21 cellular contexts compared by ENCODE assay signal in the genomic region with DNA sequence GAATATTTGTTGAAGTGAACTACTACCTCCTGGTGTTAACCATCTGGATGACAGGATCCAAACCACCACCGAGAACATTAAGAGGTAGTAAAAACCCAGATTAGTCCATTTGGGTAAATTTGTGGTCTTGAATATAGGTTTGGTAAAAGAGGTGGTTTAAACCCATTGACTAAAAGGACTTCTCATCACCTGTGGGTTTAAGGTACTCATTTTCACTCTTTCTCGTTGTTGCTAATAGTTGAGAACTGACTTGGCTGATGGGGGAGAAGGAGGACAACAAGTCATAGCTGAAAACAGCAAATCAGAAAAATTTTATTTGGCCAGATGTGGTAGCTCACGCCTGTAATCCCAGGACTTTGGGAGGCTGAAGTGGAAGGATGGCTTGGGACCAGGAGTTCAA.
"Had no signal": no experiment of that assay in that cellular context is flagged by ENCODE, and none has a peak within 500 bp of the region (broad histone marks: within the 10 kb centered on the region; RNA-seq: fewer than 3 reads in every experiment).

No MANE protein-coding gene starts in this region.

- H3K9me3 Mint-ChIP-seq: activated T-helper 2 cell treated with anti-CD3 and anti-CD28 coated beads, Interferon-gamma antibody, Interleukin-2, Interleukin-4, amounts not matched to agents 10 μg/mL and 5 μg/mL and 100 μg/mL, durations not matched to agents 14 hours and 24 hours and 36 hours; brain; central memory CD8-positive, alpha-beta T cell; immature natural killer cell; nephron; T-helper 1 cell treated with Interleukin-12 subunit alpha and Interleukin-12 subunit beta and Interleukin-4 antibody, amounts not matched to agents 30 μg/mL and 1 μg/mL, for 36 hours had no signal

- H3K9me3 ChIP-seq: heart left ventricle, thoracic aorta, upper lobe of right lung had no signal

- H3K4me1 Mint-ChIP-seq: brain, nephron had no signal

- H3K27ac ChIP-seq: thoracic aorta, upper lobe of right lung, WERI-Rb-1 had no signal

- H3K4me3 ChIP-seq: heart left ventricle, thoracic aorta, upper lobe of right lung had no signal

- H3K27me3 ChIP-seq: heart left ventricle, upper lobe of right lung had no signal

- H3K4me1 ChIP-seq: upper lobe of right lung had no signal

- H3K27ac Mint-ChIP-seq: activated T-helper 2 cell treated with anti-CD3 and anti-CD28 coated beads, Interferon-gamma antibody, Interleukin-2, Interleukin-4, amounts not matched to agents 10 μg/mL and 5 μg/mL and 100 μg/mL, durations not matched to agents 14 hours and 24 hours and 36 hours; brain; nephron; progenitor cell of endocrine pancreas; T-helper 1 cell treated with Interleukin-12 subunit alpha and Interleukin-12 subunit beta and Interleukin-4 antibody, amounts not matched to agents 30 μg/mL and 1 μg/mL, for 36 hours had no signal

- H3K27me3 Mint-ChIP-seq: brain; central memory CD8-positive, alpha-beta T cell; progenitor cell of endocrine pancreas had no signal

- ATAC-seq: heart left ventricle, right cardiac atrium, upper lobe of right lung had no signal

- DNase-seq: activated CD4-positive, alpha-beta T cell treated with anti-CD3 and anti-CD28 coated beads, Interleukin-2, amount 50 U/mL, for 1 hour; activated naive CD4-positive, alpha-beta T cell treated with anti-CD3 and anti-CD28 coated beads, Interleukin-2, amount 50 U/mL, for 16 hours; effector memory CD4-positive, alpha-beta T cell; foreskin melanocyte; heart left ventricle; immature natural killer cell; nucleus accumbens; right cardiac atrium; SIG-M5; small intestine; stimulated activated CD4-positive, alpha-beta T cell treated with anti-CD3 and anti-CD28 coated beads, Interleukin-4, amount 100 ng/mL, for 4 hours; stimulated activated CD8-positive, alpha-beta memory T cell treated with anti-CD3 and anti-CD28 coated beads, Interleukin-4, amount 100 ng/mL, for 48 hours; upper lobe of right lung; WERI-Rb-1 had no signal

- H3K4me3 Mint-ChIP-seq: brain; central memory CD8-positive, alpha-beta T cell; immature natural killer cell; nephron; T-helper 1 cell treated with Interleukin-12 subunit alpha and Interleukin-12 subunit beta and Interleukin-4 antibody, amounts not matched to agents 30 μg/mL and 1 μg/mL, for 36 hours had no signal
